ENCODE assay signal across 11 cellular contexts in the genomic region with DNA sequence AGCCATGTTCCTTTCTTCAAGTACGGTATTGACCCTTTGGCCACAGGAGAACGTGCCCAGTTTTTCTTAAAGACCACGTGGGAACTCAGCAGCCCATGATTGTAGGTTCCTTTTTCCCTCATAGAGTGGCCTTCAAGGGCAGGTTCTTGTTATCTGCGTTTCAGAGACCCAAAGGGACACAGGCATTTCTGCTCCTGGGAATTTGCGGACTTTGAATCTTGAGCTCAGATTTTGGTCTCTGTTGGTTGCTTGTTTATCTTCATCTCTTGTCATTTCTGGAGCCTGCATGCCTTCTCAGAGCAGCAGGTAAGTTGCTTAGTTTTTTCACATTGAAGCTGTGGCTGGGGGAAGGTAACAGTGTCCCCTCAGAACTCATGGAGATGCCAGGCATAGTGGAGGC. TPM values are rescaled to one million over a fixed set of nuclear protein-coding genes. Genes with fewer than 3 reads are reported as not detected.
DNase-seq lines count a peak whose midpoint lies in the region; ATAC-seq and TF ChIP-seq lines count a peak whose summit lies in the region.
"Had no signal": no experiment of that assay in that cellular context is flagged by ENCODE, and none has a peak within 500 bp of the region (broad histone marks: within the 10 kb centered on the region; RNA-seq: fewer than 3 reads in every experiment).

No MANE protein-coding gene starts in this region.

- no peaks in the 10 kb centered on the region for H3K9me3 Mint-ChIP-seq in activated T-helper 2 cell treated with anti-CD3 and anti-CD28 coated beads, Interferon-gamma antibody, Interleukin-2, Interleukin-4, amounts not matched to agents 10 μg/mL and 5 μg/mL and 100 μg/mL, durations not matched to agents 14 hours and 24 hours and 36 hours
- H3K9me3 Mint-ChIP-seq in naive B cell, result no peaks in the 10 kb centered on the region

- intact Hi-C loops in right cardiac atrium (cut with DNase I) (no loop called here), heart right ventricle (cut with DNase I) (no loop called here)
- intact Hi-C loops in activated T-helper 2 cell treated with anti-CD3 and anti-CD28 coated beads, Interferon-gamma antibody, Interleukin-2, Interleukin-4, amounts not matched to agents 10 μg/mL and 5 μg/mL and 100 μg/mL, durations not matched to agents 14 hours and 24 hours and 36 hours (cut with micrococcal nuclease), result loop anchor here (2.0 to 5.0 kb wide), 2 partner anchors 16 to 41 kb away; no protein-coding TSS in a partner anchor

- H3K27ac ChIP-seq in right cardiac atrium (ENCODE audit: low read length) (peak overlapping the region; percentile 16), heart right ventricle (peak overlapping the region in 2 of 10 donors; percentile 19 to 55), upper lobe of left lung (peak overlapping the region; percentile 26 to 64 (median 30))
- H3K27ac ChIP-seq: brain microvascular endothelial cell had no signal

- TF ChIP-seq POLR2A in upper lobe of left lung (IDR thresholded peaks at IDR 0.05), result no peak

- H3K4me1 Mint-ChIP-seq in activated T-helper 2 cell treated with anti-CD3 and anti-CD28 coated beads, Interferon-gamma antibody, Interleukin-2, Interleukin-4, amounts not matched to agents 10 μg/mL and 5 μg/mL and 100 μg/mL, durations not matched to agents 14 hours and 24 hours and 36 hours (ENCODE audit: low read depth), result peaks cover 42% of the 10 kb centered on the region
- H3K4me1 Mint-ChIP-seq in naive B cell, result peaks cover 27 to 61% (median 52%) of the 10 kb centered on the region in 3 donors

- H3K36me3 ChIP-seq in heart right ventricle (peaks cover 0 to 32% (median 0%) of the 10 kb centered on the region in 9 donors), upper lobe of left lung (peaks cover 0 to 6% (median 0%) of the 10 kb centered on the region in 4 donors)
- H3K36me3 ChIP-seq: BE2C, brain microvascular endothelial cell had no signal

- DNase-seq in right cardiac atrium (no peak), heart right ventricle (no peak), naive B cell (no peak), upper lobe of left lung (no peak), Kasumi-1 (lab: John Stamatoyannopoulos, UW) (no peak)
- no peak for DNase-seq in activated T-helper 2 cell treated with anti-CD3 and anti-CD28 coated beads, Interferon-gamma antibody, Interleukin-2, Interleukin-4, amounts not matched to agents 10 μg/mL and 5 μg/mL and 100 μg/mL, durations not matched to agents 14 hours and 24 hours and 36 hours (ENCODE audit: low spot score)
- DNase-seq in activated CD4-positive, alpha-beta T cell treated with anti-CD3 and anti-CD28 coated beads, Interleukin-2, amount 50 U/mL, for 48 hours, result no peak
- DNase-seq: BE2C, brain microvascular endothelial cell, NCI-H187 treated with DMSO at 0.1 percent for 48 hours had no signal

- WGBS in right cardiac atrium, result 82% methylated on average over 5 of the region's 5 CpGs
- 79 to 85% methylated on average over 5 of the region's 5 CpGs for WGBS in heart right ventricle, 2 donors
- WGBS in upper lobe of left lung, 2 donors, result 72 to 73% methylated on average over 5 of the region's 5 CpGs

- no peaks in the 10 kb centered on the region for H3K9me3 ChIP-seq in right cardiac atrium (ENCODE audit: control insufficient read depth, low read length)
- no peaks in the 10 kb centered on the region for H3K9me3 ChIP-seq in heart right ventricle
- H3K9me3 ChIP-seq in upper lobe of left lung, result no peaks in the 10 kb centered on the region
- H3K9me3 ChIP-seq: BE2C had no signal

- TF ChIP-seq CTCF in heart right ventricle (IDR thresholded peaks at IDR 0.05), result no peak
- TF ChIP-seq CTCF in upper lobe of left lung (IDR thresholded peaks at IDR 0.05), result no peak

- H3K36me3 Mint-ChIP-seq in activated T-helper 2 cell treated with anti-CD3 and anti-CD28 coated beads, Interferon-gamma antibody, Interleukin-2, Interleukin-4, amounts not matched to agents 10 μg/mL and 5 μg/mL and 100 μg/mL, durations not matched to agents 14 hours and 24 hours and 36 hours (ENCODE audit: low read depth), result peaks cover 40% of the 10 kb centered on the region
- peaks cover 0 to 11% of the 10 kb centered on the region in 2 donors for H3K36me3 Mint-ChIP-seq in naive B cell

- H3K4me3 Mint-ChIP-seq in activated T-helper 2 cell treated with anti-CD3 and anti-CD28 coated beads, Interferon-gamma antibody, Interleukin-2, Interleukin-4, amounts not matched to agents 10 μg/mL and 5 μg/mL and 100 μg/mL, durations not matched to agents 14 hours and 24 hours and 36 hours (ENCODE audit: low read depth), result peak overlapping the region; percentile 60
- peak overlapping the region in 6 of 8 donors; percentile 7 to 61 (median 27) for H3K4me3 Mint-ChIP-seq in naive B cell

- H3K27me3 ChIP-seq in right cardiac atrium (ENCODE audit: control insufficient read depth, insufficient read depth) (no peaks in the 10 kb centered on the region), heart right ventricle (no peaks in the 10 kb centered on the region), upper lobe of left lung (no peaks in the 10 kb centered on the region)
- H3K27me3 ChIP-seq: BE2C, brain microvascular endothelial cell had no signal

- peak overlapping the region; percentile 58 for H3K27ac Mint-ChIP-seq in activated T-helper 2 cell treated with anti-CD3 and anti-CD28 coated beads, Interferon-gamma antibody, Interleukin-2, Interleukin-4, amounts not matched to agents 10 μg/mL and 5 μg/mL and 100 μg/mL, durations not matched to agents 14 hours and 24 hours and 36 hours
- H3K27ac Mint-ChIP-seq in naive B cell, result peak overlapping the region; percentile 0 to 95 (median 86)

- H3K4me3 ChIP-seq in right cardiac atrium (ENCODE audit: low read length) (no peak overlapping the region), heart right ventricle (no peak overlapping the region), upper lobe of left lung (no peak overlapping the region)

- H3K27me3 Mint-ChIP-seq in activated T-helper 2 cell treated with anti-CD3 and anti-CD28 coated beads, Interferon-gamma antibody, Interleukin-2, Interleukin-4, amounts not matched to agents 10 μg/mL and 5 μg/mL and 100 μg/mL, durations not matched to agents 14 hours and 24 hours and 36 hours (ENCODE audit: low read depth), result no peaks in the 10 kb centered on the region
- no peaks in the 10 kb centered on the region for H3K27me3 Mint-ChIP-seq in naive B cell

- TF ChIP-seq EP300 in upper lobe of left lung (IDR thresholded peaks at IDR 0.05), result no peak

- ATAC-seq in right cardiac atrium, result no peak
- no peak for ATAC-seq in heart right ventricle
- ATAC-seq in naive B cell (ENCODE audit: low read depth in 2 of 2), result no peak
- no peak for ATAC-seq in upper lobe of left lung (ENCODE audit: low FRiP score in 2 of 2)
- no peak for ATAC-seq in GM18867 (IDR thresholded peaks at IDR 0.05; ENCODE audit: unreplicated experiment)

- H3K4me1 ChIP-seq in right cardiac atrium (ENCODE audit: control insufficient read depth, insufficient read depth, low read length) (peaks cover 15% of the 10 kb centered on the region), heart right ventricle (peaks cover 5 to 75% (median 35%) of the 10 kb centered on the region in 9 donors), upper lobe of left lung (peaks cover 32 to 53% (median 49%) of the 10 kb centered on the region in 4 donors)
- H3K4me1 ChIP-seq: BE2C had no signal

RNA-seq across cellular contexts. Expression of a gene that starts 12.0 kb away (rescaled TPM):
- total RNA-seq in right cardiac atrium (10 to 100 TPM; 31.3 to 45.3 (median 41.1) TPM), heart right ventricle (10 to 100 TPM; 33.8 to 42.7 (median 39.0) TPM), upper lobe of left lung (10 to 100 TPM; 41.7 to 67.1 (median 50.7) TPM)
- polyA plus RNA-seq in right cardiac atrium (20.0 TPM), heart right ventricle (10 to 100 TPM; 12.6 to 18.9 TPM), naive B cell (ENCODE audit: low read depth in 6 of 6) (10 to 100 TPM; 31.0 to 66.8 (median 42.9) TPM)
- 36.5 and 38.8 TPM in 2 replicates for total RNA-seq in activated T-helper 2 cell treated with anti-CD3 and anti-CD28 coated beads, Interferon-gamma antibody, Interleukin-2, Interleukin-4, amounts not matched to agents 10 μg/mL and 5 μg/mL and 100 μg/mL, durations not matched to agents 14 hours and 24 hours and 36 hours

RNA-seq across cellular contexts. Expression of a gene that starts 37.7 kb away (rescaled TPM):
- total RNA-seq in right cardiac atrium (10 to 100 TPM; 12.8 to 18.8 (median 17.4) TPM), heart right ventricle (10 to 100 TPM in 5 of 10 donors, 1 to 10 TPM in 5; 7.0 to 13.2 (median 9.9) TPM), upper lobe of left lung (10 to 100 TPM in 5 of 6 donors, 1 to 10 TPM in 1; 9.0 to 22.5 (median 16.3) TPM)
- polyA plus RNA-seq in right cardiac atrium (13.6 TPM), heart right ventricle (1 to 10 TPM; 9.4 to 9.7 TPM), naive B cell (ENCODE audit: low read depth in 6 of 6) (under 1 TPM; 0.24 to 0.78 (median 0.60) TPM)
- 67.0 and 69.2 TPM in 2 replicates for total RNA-seq in activated T-helper 2 cell treated with anti-CD3 and anti-CD28 coated beads, Interferon-gamma antibody, Interleukin-2, Interleukin-4, amounts not matched to agents 10 μg/mL and 5 μg/mL and 100 μg/mL, durations not matched to agents 14 hours and 24 hours and 36 hours
